In the genomic region with DNA sequence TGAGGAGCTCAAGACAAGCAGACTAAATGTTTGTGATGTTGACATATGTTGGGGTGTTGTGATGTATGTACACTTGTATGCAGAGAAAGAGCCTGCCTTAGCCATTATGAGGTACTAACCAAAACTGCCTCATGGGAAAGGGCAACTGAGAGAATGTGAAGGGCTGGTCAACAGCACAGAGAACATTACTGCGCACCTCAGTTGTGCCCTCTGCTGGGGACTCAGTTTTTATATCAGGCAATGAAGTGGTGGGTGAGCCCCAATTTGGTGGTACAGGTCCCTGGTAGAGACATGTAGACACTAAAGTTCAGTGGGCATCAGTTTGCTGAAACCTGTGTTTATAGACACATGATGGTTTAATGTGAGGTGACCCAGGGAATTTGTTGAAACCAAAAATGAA, we compare ENCODE assay signal across 8 cellular contexts.
DNase-seq lines count a peak whose midpoint lies in the region; ATAC-seq, FAIRE-seq and TF ChIP-seq lines count a peak whose summit lies in the region.

No MANE protein-coding gene starts in this region.

- POLR2A ChIA-PET in A549 (lab: Yijun Ruan, JAX): no interaction called here

- no peaks in the 10 kb centered on the region for H3K27me3 Mint-ChIP-seq in chondrocyte (ENCODE audit: low read depth)

- intact Hi-C loops in psoas muscle (cut with DNase I): no loop called here

- H3K36me3 ChIP-seq in psoas muscle (ENCODE audit: insufficient read depth in 1 of 2, low read depth in 1 of 2): no peaks in the 10 kb centered on the region

- H3K27me3 ChIP-seq in psoas muscle (ENCODE audit: insufficient read depth in 3 of 3, low read length in 2 of 3): no peaks in the 10 kb centered on the region

- no peak overlapping the region for H3K4me3 ChIP-seq in A549
- no peak overlapping the region for H3K4me3 ChIP-seq in psoas muscle

- no peak for TF ChIP-seq POLR2A in A549 (IDR thresholded peaks at IDR 0.05; ENCODE audit: low read length)

- peak; percentile 39 to 60; a peak in 2 of 6 replicates for ATAC-seq in A549
- peak in 1 of 4 donors; percentile 34 for ATAC-seq in psoas muscle
- ATAC-seq in GM19328 (IDR thresholded peaks at IDR 0.05; ENCODE audit: unreplicated experiment): no peak
- ATAC-seq in HG03025 (IDR thresholded peaks at IDR 0.05; ENCODE audit: low FRiP score, unreplicated experiment): no peak

- no peaks in the 10 kb centered on the region for H3K9me3 Mint-ChIP-seq in chondrocyte (ENCODE audit: low read depth)

- H3K27ac Mint-ChIP-seq in chondrocyte (ENCODE audit: unreplicated experiment): no peak overlapping the region

- peaks cover 2% of the 10 kb centered on the region for H3K36me3 Mint-ChIP-seq in chondrocyte (ENCODE audit: low read depth)

- H3K4me1 ChIP-seq in A549 (no peaks in the 10 kb centered on the region), psoas muscle (no peaks in the 10 kb centered on the region)

- no peak overlapping the region for H3K27ac ChIP-seq in A549
- H3K27ac ChIP-seq in psoas muscle: no peak overlapping the region

- no peak overlapping the region for H3K4me3 Mint-ChIP-seq in chondrocyte (ENCODE audit: unreplicated experiment)

- WGBS in A549 (ENCODE audit: missing lambda C conversion rate): 100% methylated on average over 1 of the region's 1 CpG
- 68 to 81% (median 74%) methylated on average over 1 of the region's 1 CpG for WGBS in psoas muscle, 3 donors

- CTCF ChIA-PET in A549 (lab: Yijun Ruan, JAX): interaction anchor here (1.4 kb wide), 1 partner anchor 10 kb away, joined by 3 read pairs; no protein-coding TSS in a partner anchor

- no peak for TF ChIP-seq EP300 in A549 (IDR thresholded peaks at IDR 0.05)

- no peak for FAIRE-seq in A549 (lab: Jason Lieb, UNC)

- H3K9me3 ChIP-seq in A549 (no peaks in the 10 kb centered on the region), psoas muscle (no peaks in the 10 kb centered on the region)

- peak; percentile 31 to 47; a peak in 4 of 5 replicates for TF ChIP-seq RAD21 in A549 (conservative IDR thresholded peaks at IDR 0.05 in 1 of 2, IDR thresholded peaks at IDR 0.05 in 1 of 2)

- peak; percentile 27; the same call in 2 of the 3 replicates for TF ChIP-seq CTCF in A549 (IDR thresholded peaks at IDR 0.05)
- TF ChIP-seq CTCF in GM10266 (IDR thresholded peaks at IDR 0.05; ENCODE audit: control insufficient read depth, insufficient read depth, low read depth, missing control alignments): peak; percentile 11
- peak; percentile 69 for TF ChIP-seq CTCF in chondrocyte (IDR thresholded peaks at IDR 0.05)
- peak; percentile 15 for TF ChIP-seq CTCF in psoas muscle (IDR thresholded peaks at IDR 0.05)

- peaks cover 37% of the 10 kb centered on the region for H3K4me1 Mint-ChIP-seq in chondrocyte (ENCODE audit: low read depth)

- H3K4me2 ChIP-seq in A549: no peak overlapping the region

- DNase-seq in A549 (ENCODE audit: low read depth in 1 of 2, low spot score in 1 of 2) (peak in 1 of 2 experiments; percentile 13), GM10266 (ENCODE audit: extremely low spot score) (no peak), NCI-H146 treated with DMSO at 0.1 percent for 48 hours (lab: John Stamatoyannopoulos, UW; ENCODE audit: unreplicated experiment) (peak; percentile 32), chondrocyte (ENCODE audit: low spot score) (no peak), psoas muscle (no peak), ureter (ENCODE audit: low spot score) (no peak)

TF ChIP-seq in A549, 52 proteins besides CTCF, POLR2A, EP300 and RAD21:
- TF ChIP-seq CHD2 (IDR thresholded peaks at IDR 0.05; ENCODE audit: low read length, partially characterized antibody) (no peak), EHF (CRISPR knock-in tag; IDR thresholded peaks at IDR 0.05) (no peak), SMC3 (IDR thresholded peaks at IDR 0.05) (peak; percentile 24; the same call in 1 of the 3 replicates), PHF8 (IDR thresholded peaks at IDR 0.05; ENCODE audit: borderline replicate concordance, low read depth) (no peak), SREBF2 (IDR thresholded peaks at IDR 0.05) (no peak)

Comparison
In these comparisons a context has a peak if more than half of its experiments do, and no peak if none do; other contexts are left out.
1. ATAC-seq: peak in A549 (2 of 2); none in GM19328 (single experiment) and HG03025 (single experiment).
2. CTCF ChIP-seq: peak in every context shown above with its lines; median percentile 69 in chondrocyte; 27 in A549; 15 in psoas muscle; 11 in GM10266.